1 cellular context compared by ENCODE assay signal in the genomic region with DNA sequence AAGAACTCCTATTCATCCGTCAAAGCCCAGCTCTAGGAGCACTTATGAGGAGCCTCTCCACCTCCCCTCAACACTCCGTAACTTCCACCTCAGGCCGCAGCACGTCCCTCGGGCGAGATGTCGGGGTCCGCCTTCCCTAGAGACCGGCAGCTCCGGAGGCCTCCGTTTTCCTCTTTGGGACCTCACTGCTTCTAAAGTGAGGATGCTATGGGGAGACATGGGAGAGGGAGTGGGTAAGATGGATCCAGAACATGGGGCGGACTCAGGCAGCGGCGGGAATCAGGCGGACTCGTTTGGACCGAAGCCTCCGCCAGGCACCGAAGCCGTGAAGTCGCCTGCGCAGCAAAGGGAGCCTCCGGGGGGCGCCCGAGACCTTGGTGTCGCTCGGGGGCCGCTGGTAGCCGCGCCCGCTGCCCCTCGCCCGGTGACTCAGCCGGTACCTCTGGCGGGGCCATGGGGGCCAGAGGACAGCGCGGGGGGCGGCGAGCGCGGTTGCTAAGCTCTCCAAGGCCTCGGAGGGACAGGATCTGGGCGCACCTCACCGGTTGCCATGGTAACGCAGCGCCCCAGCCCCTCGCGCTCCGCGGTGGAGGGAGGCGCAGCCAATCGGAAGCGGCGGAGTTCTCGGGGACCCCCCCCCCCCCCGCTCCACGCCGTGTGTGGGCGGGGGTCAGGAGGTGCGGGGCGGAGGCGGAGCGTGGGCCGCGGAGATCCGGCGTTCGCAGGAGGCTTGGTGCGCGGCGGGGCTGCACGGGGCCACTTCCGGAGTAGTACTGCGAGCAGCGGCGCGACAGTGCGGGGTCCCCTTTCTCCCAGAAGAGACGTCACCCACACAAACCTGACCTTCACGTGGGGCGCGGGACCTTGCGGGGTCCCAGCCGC.
TF ChIP-seq lines count a peak whose summit lies in the region.

No MANE protein-coding gene starts in this region.

TF ChIP-seq in K562, 482 proteins besides CTCF, POLR2A, EP300 and RAD21:
- TF ChIP-seq ZBTB7A (IDR thresholded peaks at IDR 0.05; ENCODE audit: borderline replicate concordance, control insufficient read depth, low read depth, low read length) (peak; percentile 85; the same call in 1 of the 2 replicates), GTF2A2 (tag; IDR thresholded peaks at IDR 0.05) (no peak), SMC3 (conservative IDR thresholded peaks at IDR 0.05; ENCODE audit: insufficient read depth, low read depth, low read length) (0 out of 2 replicates have a peak, but pooled peaks have one; percentile 24), RB1 (IDR thresholded peaks at IDR 0.05; ENCODE audit: low read depth) (peak; percentile 29; the same call in 1 of the 2 replicates), RFX1 (IDR thresholded peaks at IDR 0.05) (peak; percentile 94), HNRNPL (IDR thresholded peaks at IDR 0.05; ENCODE audit: low read depth, low read length) (0 out of 2 replicates have a peak, but pooled peaks have one; percentile 54), POLR2G (IDR thresholded peaks at IDR 0.05; ENCODE audit: low read depth, low read length) (peak; percentile 40; the same call in 1 of the 2 replicates), MAZ (CRISPR knock-in tag; conservative IDR thresholded peaks at IDR 0.05 in 1 of 2, IDR thresholded peaks at IDR 0.05 in 1 of 2) (0 out of 4 replicates have a peak, but pooled peaks of 1 of the 2 experiments have one; percentile 30), GABPB1 (CRISPR knock-in tag; IDR thresholded peaks at IDR 0.05) (peak; percentile 42; the same call in 1 of the 2 replicates), RCOR1 (IDR thresholded peaks at IDR 0.05; ENCODE audit: borderline replicate concordance in 1 of 2, low read depth in 2 of 2, low read length in 2 of 2) (no peak), NRF1 (conservative IDR thresholded peaks at IDR 0.05 in 1 of 2, IDR thresholded peaks at IDR 0.05 in 1 of 2) (peak; percentile 30 to 63), HDAC6 (IDR thresholded peaks at IDR 0.05; ENCODE audit: low read depth, low read length) (no peak), NR2C2 (CRISPR knock-in tag; IDR thresholded peaks at IDR 0.05) (no peak), NR2C2 (tag; IDR thresholded peaks at IDR 0.05) (no peak), CREB1 (IDR thresholded peaks at IDR 0.05) (no peak), CREB1 (CRISPR knock-in tag; IDR thresholded peaks at IDR 0.05) (0 out of 2 replicates have a peak, but pooled peaks have one; percentile 21), CCAR2 (IDR thresholded peaks at IDR 0.05; ENCODE audit: low read depth, low read length) (no peak), EGR1 (conservative IDR thresholded peaks at IDR 0.05) (peak; percentile 87), FOSL1 (tag; conservative IDR thresholded peaks at IDR 0.05) (peak; percentile 37; the same call in 1 of the 2 replicates), STAG1 (CRISPR knock-in tag; IDR thresholded peaks at IDR 0.05; ENCODE audit: borderline replicate concordance) (peak; percentile 37; the same call in 1 of the 2 replicates), ZZZ3 (IDR thresholded peaks at IDR 0.05) (no peak), YY1 (IDR thresholded peaks at IDR 0.05; ENCODE audit: borderline replicate concordance in 1 of 3, control insufficient read depth in 1 of 3, extremely low read depth in 1 of 3, insufficient read depth in 3 of 3, insufficient read length in 1 of 3, insufficient replicate concordance in 2 of 3, low read depth in 1 of 3, low read length in 2 of 3) (peak in 2 of 3 experiments; percentile 8 to 14)
- TF ChIP-seq, protein P1, sequence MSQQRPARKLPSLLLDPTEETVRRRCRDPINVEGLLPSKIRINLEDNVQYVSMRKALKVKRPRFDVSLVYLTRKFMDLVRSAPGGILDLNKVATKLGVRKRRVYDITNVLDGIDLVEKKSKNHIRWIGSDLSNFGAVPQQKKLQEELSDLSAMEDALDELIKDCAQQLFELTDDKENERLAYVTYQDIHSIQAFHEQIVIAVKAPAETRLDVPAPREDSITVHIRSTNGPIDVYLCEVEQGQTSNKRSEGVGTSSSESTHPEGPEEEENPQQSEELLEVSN (IDR thresholded peaks at IDR 0.05; ENCODE audit: borderline replicate concordance in 1 of 2, extremely low read depth in 1 of 2, insufficient read depth in 1 of 2, insufficient read length in 1 of 2, low read depth in 1 of 2, low read length in 1 of 2, poor library complexity in 1 of 2, severe bottlenecking in 1 of 2) = peak in 1 of 2 experiments; percentile 38
- TF ChIP-seq, protein P2, sequence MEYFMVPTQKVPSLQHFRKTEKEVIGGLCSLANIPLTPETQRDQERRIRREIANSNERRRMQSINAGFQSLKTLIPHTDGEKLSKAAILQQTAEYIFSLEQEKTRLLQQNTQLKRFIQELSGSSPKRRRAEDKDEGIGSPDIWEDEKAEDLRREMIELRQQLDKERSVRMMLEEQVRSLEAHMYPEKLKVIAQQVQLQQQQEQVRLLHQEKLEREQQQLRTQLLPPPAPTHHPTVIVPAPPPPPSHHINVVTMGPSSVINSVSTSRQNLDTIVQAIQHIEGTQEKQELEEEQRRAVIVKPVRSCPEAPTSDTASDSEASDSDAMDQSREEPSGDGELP (CRISPR knock-in tag; IDR thresholded peaks at IDR 0.05; ENCODE audit: borderline replicate concordance) = peak; percentile 24; the same call in 1 of the 2 replicates
- TF ChIP-seq, protein P3, sequence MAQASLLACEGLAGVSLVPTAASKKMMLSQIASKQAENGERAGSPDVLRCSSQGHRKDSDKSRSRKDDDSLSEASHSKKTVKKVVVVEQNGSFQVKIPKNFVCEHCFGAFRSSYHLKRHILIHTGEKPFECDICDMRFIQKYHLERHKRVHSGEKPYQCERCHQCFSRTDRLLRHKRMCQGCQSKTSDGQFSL (CRISPR knock-in tag; IDR thresholded peaks at IDR 0.05) = peak; percentile 55; the same call in 1 of the 2 replicates
- TF ChIP-seq, protein P3 (tag; IDR thresholded peaks at IDR 0.05) = no peak
- TF ChIP-seq, protein P4, sequence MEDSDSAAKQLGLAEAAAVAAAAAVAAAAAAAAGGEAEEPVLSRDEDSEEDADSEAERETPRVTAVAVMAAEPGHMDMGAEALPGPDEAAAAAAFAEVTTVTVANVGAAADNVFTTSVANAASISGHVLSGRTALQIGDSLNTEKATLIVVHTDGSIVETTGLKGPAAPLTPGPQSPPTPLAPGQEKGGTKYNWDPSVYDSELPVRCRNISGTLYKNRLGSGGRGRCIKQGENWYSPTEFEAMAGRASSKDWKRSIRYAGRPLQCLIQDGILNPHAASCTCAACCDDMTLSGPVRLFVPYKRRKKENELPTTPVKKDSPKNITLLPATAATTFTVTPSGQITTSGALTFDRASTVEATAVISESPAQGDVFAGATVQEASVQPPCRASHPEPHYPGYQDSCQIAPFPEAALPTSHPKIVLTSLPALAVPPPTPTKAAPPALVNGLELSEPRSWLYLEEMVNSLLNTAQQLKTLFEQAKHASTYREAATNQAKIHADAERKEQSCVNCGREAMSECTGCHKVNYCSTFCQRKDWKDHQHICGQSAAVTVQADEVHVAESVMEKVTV (CRISPR knock-in tag; IDR thresholded peaks at IDR 0.05) = 0 out of 2 replicates have a peak, but pooled peaks have one; percentile 18
- TF ChIP-seq, protein P5, sequence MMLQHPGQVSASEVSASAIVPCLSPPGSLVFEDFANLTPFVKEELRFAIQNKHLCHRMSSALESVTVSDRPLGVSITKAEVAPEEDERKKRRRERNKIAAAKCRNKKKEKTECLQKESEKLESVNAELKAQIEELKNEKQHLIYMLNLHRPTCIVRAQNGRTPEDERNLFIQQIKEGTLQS (IDR thresholded peaks at IDR 0.05) = peak; percentile 31; the same call in 1 of the 2 replicates
- TF ChIP-seq, protein P5 (CRISPR knock-in tag; conservative IDR thresholded peaks at IDR 0.05) = no peak
- TF ChIP-seq, protein P6, sequence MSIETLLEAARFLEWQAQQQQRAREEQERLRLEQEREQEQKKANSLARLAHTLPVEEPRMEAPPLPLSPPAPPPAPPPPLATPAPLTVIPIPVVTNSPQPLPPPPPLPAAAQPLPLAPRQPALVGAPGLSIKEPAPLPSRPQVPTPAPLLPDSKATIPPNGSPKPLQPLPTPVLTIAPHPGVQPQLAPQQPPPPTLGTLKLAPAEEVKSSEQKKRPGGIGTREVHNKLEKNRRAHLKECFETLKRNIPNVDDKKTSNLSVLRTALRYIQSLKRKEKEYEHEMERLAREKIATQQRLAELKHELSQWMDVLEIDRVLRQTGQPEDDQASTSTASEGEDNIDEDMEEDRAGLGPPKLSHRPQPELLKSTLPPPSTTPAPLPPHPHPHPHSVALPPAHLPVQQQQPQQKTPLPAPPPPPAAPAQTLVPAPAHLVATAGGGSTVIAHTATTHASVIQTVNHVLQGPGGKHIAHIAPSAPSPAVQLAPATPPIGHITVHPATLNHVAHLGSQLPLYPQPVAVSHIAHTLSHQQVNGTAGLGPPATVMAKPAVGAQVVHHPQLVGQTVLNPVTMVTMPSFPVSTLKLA (conservative IDR thresholded peaks at IDR 0.05) = 0 out of 4 replicates have a peak, but pooled peaks of 1 of the 2 experiments have one; percentile 15
- TF ChIP-seq, protein P7, sequence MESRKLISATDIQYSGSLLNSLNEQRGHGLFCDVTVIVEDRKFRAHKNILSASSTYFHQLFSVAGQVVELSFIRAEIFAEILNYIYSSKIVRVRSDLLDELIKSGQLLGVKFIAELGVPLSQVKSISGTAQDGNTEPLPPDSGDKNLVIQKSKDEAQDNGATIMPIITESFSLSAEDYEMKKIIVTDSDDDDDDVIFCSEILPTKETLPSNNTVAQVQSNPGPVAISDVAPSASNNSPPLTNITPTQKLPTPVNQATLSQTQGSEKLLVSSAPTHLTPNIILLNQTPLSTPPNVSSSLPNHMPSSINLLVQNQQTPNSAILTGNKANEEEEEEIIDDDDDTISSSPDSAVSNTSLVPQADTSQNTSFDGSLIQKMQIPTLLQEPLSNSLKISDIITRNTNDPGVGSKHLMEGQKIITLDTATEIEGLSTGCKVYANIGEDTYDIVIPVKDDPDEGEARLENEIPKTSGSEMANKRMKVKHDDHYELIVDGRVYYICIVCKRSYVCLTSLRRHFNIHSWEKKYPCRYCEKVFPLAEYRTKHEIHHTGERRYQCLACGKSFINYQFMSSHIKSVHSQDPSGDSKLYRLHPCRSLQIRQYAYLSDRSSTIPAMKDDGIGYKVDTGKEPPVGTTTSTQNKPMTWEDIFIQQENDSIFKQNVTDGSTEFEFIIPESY (CRISPR knock-in tag; IDR thresholded peaks at IDR 0.05) = peak; percentile 86
- TF ChIP-seq, protein P8, sequence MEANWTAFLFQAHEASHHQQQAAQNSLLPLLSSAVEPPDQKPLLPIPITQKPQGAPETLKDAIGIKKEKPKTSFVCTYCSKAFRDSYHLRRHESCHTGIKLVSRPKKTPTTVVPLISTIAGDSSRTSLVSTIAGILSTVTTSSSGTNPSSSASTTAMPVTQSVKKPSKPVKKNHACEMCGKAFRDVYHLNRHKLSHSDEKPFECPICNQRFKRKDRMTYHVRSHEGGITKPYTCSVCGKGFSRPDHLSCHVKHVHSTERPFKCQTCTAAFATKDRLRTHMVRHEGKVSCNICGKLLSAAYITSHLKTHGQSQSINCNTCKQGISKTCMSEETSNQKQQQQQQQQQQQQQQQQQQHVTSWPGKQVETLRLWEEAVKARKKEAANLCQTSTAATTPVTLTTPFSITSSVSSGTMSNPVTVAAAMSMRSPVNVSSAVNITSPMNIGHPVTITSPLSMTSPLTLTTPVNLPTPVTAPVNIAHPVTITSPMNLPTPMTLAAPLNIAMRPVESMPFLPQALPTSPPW (CRISPR knock-in tag; IDR thresholded peaks at IDR 0.05) = peak; percentile 30; the same call in 1 of the 2 replicates
